Comparison of ENCODE assay signal across 28 cellular contexts in genomic region chr15:88177451-88177850, GRCh38.
DNase-seq lines count a peak whose midpoint lies in the region; FAIRE-seq and TF ChIP-seq lines count a peak whose summit lies in the region.
"Had no signal": no experiment of that assay in that cellular context is flagged by ENCODE, and none has a peak within 500 bp of the region (broad histone marks: within the 10 kb centered on the region; RNA-seq: fewer than 3 reads in every experiment).

No MANE protein-coding gene starts in this region.

- no peak for TF ChIP-seq CTCF in astrocyte (IDR thresholded peaks at IDR 0.05; ENCODE audit: insufficient read depth, low read depth, low read length)
- no peak for TF ChIP-seq CTCF in fibroblast of the aortic adventitia (IDR thresholded peaks at IDR 0.05; ENCODE audit: insufficient read depth, low read length)
- no peak for TF ChIP-seq CTCF in brain microvascular endothelial cell (IDR thresholded peaks at IDR 0.05; ENCODE audit: low read depth, low read length, missing control alignments)

- H3K4me1 Mint-ChIP-seq in astrocyte (ENCODE audit: low read depth, unreplicated experiment), result peaks cover 15% of the 10 kb centered on the region
- H3K4me1 Mint-ChIP-seq: CD14-positive monocyte; CD4-positive, alpha-beta memory T cell; CD8-positive, alpha-beta memory T cell had no signal

- H3K9ac ChIP-seq in astrocyte (ENCODE audit: low read length), result no peak overlapping the region
- H3K9ac ChIP-seq: BLaER1 had no signal

- no peaks in the 10 kb centered on the region for H4K20me1 ChIP-seq in astrocyte (ENCODE audit: insufficient read depth, low read length)
- H4K20me1 ChIP-seq: BLaER1 had no signal

- H3K4me3 Mint-ChIP-seq in astrocyte (ENCODE audit: unreplicated experiment), result no peak overlapping the region
- H3K4me3 Mint-ChIP-seq: CD14-positive monocyte; CD4-positive, alpha-beta memory T cell; CD4-positive, CD25-positive, alpha-beta regulatory T cell; CD8-positive, alpha-beta memory T cell had no signal

- no peak overlapping the region for H3K4me3 ChIP-seq in astrocyte (ENCODE audit: insufficient read depth, low read depth, low read length)
- H3K4me3 ChIP-seq in fibroblast of the aortic adventitia (ENCODE audit: low read depth, low read length), result no peak overlapping the region
- H3K4me3 ChIP-seq in SJCRH30, result no peak overlapping the region
- H3K4me3 ChIP-seq in brain microvascular endothelial cell (ENCODE audit: low read depth, low read length), result no peak overlapping the region
- H3K4me3 ChIP-seq: BLaER1, GM12878 had no signal

- H3K9me3 ChIP-seq in astrocyte (ENCODE audit: insufficient read depth, low read depth, low read length) (no peaks in the 10 kb centered on the region), SJCRH30 (replicated peaks) (no peaks in the 10 kb centered on the region)
- H3K9me3 ChIP-seq: BE2C, BLaER1 had no signal

- no peak for FAIRE-seq in astrocyte (lab: Jason Lieb, UNC)
- no peak for FAIRE-seq in urothelium cell line (lab: Jason Lieb, UNC)
- FAIRE-seq: A204.1, GM12878, GM12892, GM18507 had no signal

- H3K9me3 Mint-ChIP-seq in astrocyte (ENCODE audit: unreplicated experiment), result peaks cover 3% of the 10 kb centered on the region
- H3K9me3 Mint-ChIP-seq: CD4-positive, alpha-beta memory T cell; CD8-positive, alpha-beta memory T cell had no signal

- peaks cover 24% of the 10 kb centered on the region for H3K27me3 Mint-ChIP-seq in astrocyte (ENCODE audit: low read depth, unreplicated experiment)

- H3K27ac ChIP-seq in astrocyte (ENCODE audit: low read depth, low read length) (no peak overlapping the region), SJCRH30 (no peak overlapping the region), brain microvascular endothelial cell (no peak overlapping the region)
- H3K27ac ChIP-seq: 22Rv1, BLaER1 had no signal

- H3K4me2 ChIP-seq in astrocyte (ENCODE audit: low read length), result no peak overlapping the region
- H3K4me2 ChIP-seq: BLaER1 had no signal

- H3K36me3 ChIP-seq in astrocyte (ENCODE audit: insufficient read depth, low read length) (no peaks in the 10 kb centered on the region), SJCRH30 (no peaks in the 10 kb centered on the region), brain microvascular endothelial cell (replicated peaks) (no peaks in the 10 kb centered on the region)
- H3K36me3 ChIP-seq: BE2C, BLaER1 had no signal

- H3K27ac Mint-ChIP-seq in astrocyte (ENCODE audit: unreplicated experiment), result no peak overlapping the region
- H3K27ac Mint-ChIP-seq: CD14-positive monocyte; CD4-positive, alpha-beta memory T cell; CD4-positive, CD25-positive, alpha-beta regulatory T cell; CD8-positive, alpha-beta memory T cell had no signal

- in situ Hi-C loops in brain microvascular endothelial cell (cut with HindIII; ENCODE audit: low pct_ligation_motif_present, low sequenced_read_pairs), result no loop called here

- no peak overlapping the region for H2AFZ ChIP-seq in astrocyte (ENCODE audit: low read depth, low read length)

- H3K79me2 ChIP-seq in astrocyte (ENCODE audit: insufficient read depth, low read length), result no peaks in the 10 kb centered on the region

- no peaks in the 10 kb centered on the region for H3K27me3 ChIP-seq in astrocyte (ENCODE audit: insufficient read depth, low read length)
- no peaks in the 10 kb centered on the region; the same call in 1 of the 2 replicates for H3K27me3 ChIP-seq in SJCRH30
- no peaks in the 10 kb centered on the region for H3K27me3 ChIP-seq in brain microvascular endothelial cell (replicated peaks)
- H3K27me3 ChIP-seq: BE2C, BLaER1 had no signal

- DNase-seq in M059J (ENCODE audit: low read depth) (peak; percentile 1), astrocyte (ENCODE audit: low read depth) (peak; percentile 13), fibroblast of the aortic adventitia (ENCODE audit: low read depth) (peak; percentile 52), urothelium cell line (ENCODE audit: low spot score) (peak; percentile 41), SJCRH30 (no peak), OCI-M2 (lab: John Stamatoyannopoulos, UW; ENCODE audit: unreplicated experiment) (no peak), brain microvascular endothelial cell (no peak)
- DNase-seq: ACHN; BE2C; C1 segment of cervical spinal cord; CD4-positive, alpha-beta memory T cell; CD4-positive, CD25-positive, alpha-beta regulatory T cell; CD8-positive, alpha-beta memory T cell; COR-L47; DMS 273 treated with DMSO at 0.1 percent for 48 hours; DMS153; DMS53; DMS79; DND-41; EL; GDM1 had no signal

- peaks cover 7% of the 10 kb centered on the region for H3K36me3 Mint-ChIP-seq in astrocyte (ENCODE audit: low read depth, unreplicated experiment)
- H3K36me3 Mint-ChIP-seq: CD14-positive monocyte; CD4-positive, alpha-beta memory T cell; CD4-positive, CD25-positive, alpha-beta regulatory T cell; CD8-positive, alpha-beta memory T cell had no signal

- H3K4me1 ChIP-seq in astrocyte (ENCODE audit: insufficient read depth, low read length), result no peaks in the 10 kb centered on the region
- 0 out of 2 replicates have a peak, but pooled peaks cover 10% of the 10 kb centered on the region for H3K4me1 ChIP-seq in SJCRH30

Comparison
In these comparisons a context has a peak if more than half of its experiments do, and no peak if none do; other contexts are left out.
1. DNase-seq: peak in M059J (single experiment), astrocyte (single experiment), fibroblast of the aortic adventitia (single experiment) and urothelium cell line (single experiment); none in SJCRH30 (0 of 2), OCI-M2 (single experiment) and brain microvascular endothelial cell (single experiment).